17 cellular contexts compared by ENCODE assay signal in the genomic region with DNA sequence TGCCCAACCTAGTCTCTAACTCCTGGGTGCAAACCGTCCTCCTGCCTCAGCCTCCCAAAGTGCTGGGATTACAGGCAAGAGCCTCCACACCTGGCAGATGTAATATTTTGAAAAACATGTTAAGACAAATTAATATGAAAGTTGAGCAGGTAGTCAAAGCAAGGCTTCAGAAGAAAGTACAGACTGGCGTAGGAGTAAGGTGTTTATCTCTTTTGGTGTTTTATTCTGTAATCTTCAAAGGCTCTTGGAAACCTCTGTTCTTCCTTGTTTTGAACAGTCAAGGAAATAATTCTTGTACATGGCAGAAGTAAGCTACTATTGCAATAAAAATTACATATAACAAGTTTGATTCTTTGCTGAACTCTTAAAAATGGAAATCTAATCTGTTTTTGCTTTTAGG. TPM values are rescaled to one million over a fixed set of nuclear protein-coding genes. Genes with fewer than 3 reads are reported as not detected.
DNase-seq lines count a peak whose midpoint lies in the region; ATAC-seq and TF ChIP-seq lines count a peak whose summit lies in the region.
"Had no signal": no experiment of that assay in that cellular context is flagged by ENCODE, and none has a peak within 500 bp of the region (broad histone marks: within the 10 kb centered on the region; RNA-seq: fewer than 3 reads in every experiment).

No MANE protein-coding gene starts in this region.

- no peak for TF ChIP-seq CTCF in DND-41 (IDR thresholded peaks at IDR 0.05; ENCODE audit: borderline replicate concordance, extremely low read depth, low read length, poor library complexity, severe bottlenecking)
- TF ChIP-seq CTCF in foreskin fibroblast (IDR thresholded peaks at IDR 0.05; ENCODE audit: low read depth, low read length): no peak

- no peaks in the 10 kb centered on the region for H3K9me3 ChIP-seq in DND-41 (ENCODE audit: insufficient read depth, low read length, severe bottlenecking)
- H3K9me3 ChIP-seq in naive thymus-derived CD4-positive, alpha-beta T cell (ENCODE audit: control insufficient read depth in 2 of 3, low read length in 3 of 3): no peaks in the 10 kb centered on the region
- H3K9me3 ChIP-seq: heart left ventricle, left ventricle myocardium inferior, SJSA1, testis had no signal

- CTCF ChIA-PET in naive thymus-derived CD4-positive, alpha-beta T cell (lab: Charles Lee): interaction anchor here (0.6 to 1.1 kb wide), 2 partner anchors 16 to 78 kb away, joined by 3 to 5 read pairs; a partner anchor contains a TSS

- peaks cover 55% of the 10 kb centered on the region for H3K4me1 Mint-ChIP-seq in activated T-cell treated with anti-CD3 and anti-CD28 coated beads, Interleukin-2, amount 50 U/mL, for 24 hours (ENCODE audit: low read depth)
- peaks cover 54% of the 10 kb centered on the region for H3K4me1 Mint-ChIP-seq in activated T-helper 1 cell treated with anti-CD3 and anti-CD28 coated beads, Interleukin-12 subunit alpha, Interleukin-12 subunit beta, Interleukin-2, Interleukin-4 antibody, amounts not matched to agents 30 ng/mL and 10 ng/mL and 1 ng/mL, durations not matched to agents 14 hours and 24 hours and 36 hours (ENCODE audit: low read depth)
- peaks cover 50 to 71% (median 65%) of the 10 kb centered on the region in 7 donors for H3K4me1 Mint-ChIP-seq in naive thymus-derived CD4-positive, alpha-beta T cell

- no peaks in the 10 kb centered on the region for H3K27me3 Mint-ChIP-seq in activated T-cell treated with anti-CD3 and anti-CD28 coated beads, Interleukin-2, amount 50 U/mL, for 24 hours
- H3K27me3 Mint-ChIP-seq in activated T-helper 1 cell treated with anti-CD3 and anti-CD28 coated beads, Interleukin-12 subunit alpha, Interleukin-12 subunit beta, Interleukin-2, Interleukin-4 antibody, amounts not matched to agents 30 ng/mL and 10 ng/mL and 1 ng/mL, durations not matched to agents 14 hours and 24 hours and 36 hours (ENCODE audit: insufficient read depth): no peaks in the 10 kb centered on the region
- H3K27me3 Mint-ChIP-seq in naive thymus-derived CD4-positive, alpha-beta T cell: no peaks in the 10 kb centered on the region

- no peak for ATAC-seq in DND-41 (ENCODE audit: insufficient read depth, low read depth)
- no peak for ATAC-seq in naive thymus-derived CD4-positive, alpha-beta T cell
- no peak for ATAC-seq in GM21390 (IDR thresholded peaks at IDR 0.05; ENCODE audit: unreplicated experiment)
- ATAC-seq: heart left ventricle had no signal

- H3K36me3 ChIP-seq in DND-41 (ENCODE audit: insufficient read depth, low read length): peaks cover 72% of the 10 kb centered on the region
- peaks cover 0 to 5% (median 5%) of the 10 kb centered on the region in 3 experiments for H3K36me3 ChIP-seq in naive thymus-derived CD4-positive, alpha-beta T cell (ENCODE audit: control insufficient read depth in 2 of 3, insufficient read depth in 3 of 3, low read length in 3 of 3)
- H3K36me3 ChIP-seq: left ventricle myocardium inferior had no signal

- no peak overlapping the region; the same call in 1 of the 2 replicates for H3K27ac ChIP-seq in DND-41 (ENCODE audit: low read length)
- H3K27ac ChIP-seq in naive thymus-derived CD4-positive, alpha-beta T cell (ENCODE audit: low read depth, low read length): peak overlapping the region; percentile 100
- H3K27ac ChIP-seq: heart left ventricle, left ventricle myocardium inferior, SJSA1, testis had no signal

- H3K4me3 Mint-ChIP-seq in activated T-cell treated with anti-CD3 and anti-CD28 coated beads, Interleukin-2, amount 50 U/mL, for 24 hours: peak overlapping the region; percentile 99
- H3K4me3 Mint-ChIP-seq in activated T-helper 1 cell treated with anti-CD3 and anti-CD28 coated beads, Interleukin-12 subunit alpha, Interleukin-12 subunit beta, Interleukin-2, Interleukin-4 antibody, amounts not matched to agents 30 ng/mL and 10 ng/mL and 1 ng/mL, durations not matched to agents 14 hours and 24 hours and 36 hours: no peak overlapping the region
- peak overlapping the region; percentile 79 to 100 (median 93) for H3K4me3 Mint-ChIP-seq in naive thymus-derived CD4-positive, alpha-beta T cell

- H3K4me2 ChIP-seq in DND-41 (ENCODE audit: insufficient read depth, low read length): peak overlapping the region; percentile 84; the same call in 1 of the 2 replicates

- DNase-seq in activated T-cell treated with anti-CD3 and anti-CD28 coated beads, Interleukin-2, amount 50 U/mL, for 24 hours: no peak
- no peak for DNase-seq in activated T-cell treated with anti-CD3 and anti-CD28 coated beads for 4 hours
- no peak for DNase-seq in DND-41
- no peak for DNase-seq in activated T-helper 1 cell treated with anti-CD3 and anti-CD28 coated beads, Interleukin-12 subunit alpha, Interleukin-12 subunit beta, Interleukin-2, Interleukin-4 antibody, amounts not matched to agents 30 ng/mL and 10 ng/mL and 1 ng/mL, durations not matched to agents 14 hours and 24 hours and 36 hours (ENCODE audit: low spot score)
- DNase-seq in naive thymus-derived CD4-positive, alpha-beta T cell: peak in 7 of 9 donors; percentile 31 to 78 (median 68)
- DNase-seq in COR-L47 (lab: John Stamatoyannopoulos, UW): no peak
- no peak for DNase-seq in foreskin fibroblast
- DNase-seq: DMS79 treated with DMSO at 0.1 percent for 48 hours; heart left ventricle; left ventricle myocardium inferior; MM.1S; NCI-H187 treated with DMSO at 0.1 percent for 48 hours; NCI-H345; stimulated activated CD4-positive, alpha-beta T cell treated with anti-CD3 and anti-CD28 coated beads, Interleukin-12 subunit alpha, Interleukin-12 subunit beta, amount 100 ng/mL, for 4 hours; testis had no signal

- H3K9ac ChIP-seq in DND-41 (ENCODE audit: low read depth, low read length): no peak overlapping the region

- H3K79me2 ChIP-seq in DND-41 (ENCODE audit: insufficient read depth, low read length): peaks cover 95% of the 10 kb centered on the region

- no peaks in the 10 kb centered on the region for H3K27me3 ChIP-seq in DND-41 (ENCODE audit: insufficient read depth, low read length, poor library complexity)
- no peaks in the 10 kb centered on the region for H3K27me3 ChIP-seq in naive thymus-derived CD4-positive, alpha-beta T cell (ENCODE audit: control insufficient read depth in 2 of 2, insufficient read depth in 2 of 2, low read length in 2 of 2)
- H3K27me3 ChIP-seq: heart left ventricle, SJSA1, testis had no signal

- POLR2A ChIA-PET in naive thymus-derived CD4-positive, alpha-beta T cell (lab: Charles Lee): interaction anchor here (0.7 to 3.7 kb wide), 5 partner anchors 9 to 154 kb away, joined by 3 to 24 read pairs (median 4); a partner anchor contains a TSS

- peak overlapping the region; percentile 94 for H3K27ac Mint-ChIP-seq in activated T-cell treated with anti-CD3 and anti-CD28 coated beads, Interleukin-2, amount 50 U/mL, for 24 hours
- peak overlapping the region; percentile 18 for H3K27ac Mint-ChIP-seq in activated T-helper 1 cell treated with anti-CD3 and anti-CD28 coated beads, Interleukin-12 subunit alpha, Interleukin-12 subunit beta, Interleukin-2, Interleukin-4 antibody, amounts not matched to agents 30 ng/mL and 10 ng/mL and 1 ng/mL, durations not matched to agents 14 hours and 24 hours and 36 hours
- H3K27ac Mint-ChIP-seq in naive thymus-derived CD4-positive, alpha-beta T cell: peak overlapping the region; percentile 43 to 99 (median 92)

- H4K20me1 ChIP-seq in DND-41 (ENCODE audit: insufficient read depth, low read length): peaks cover 72% of the 10 kb centered on the region

- H3K4me3 ChIP-seq in DND-41 (ENCODE audit: low read depth in 1 of 2, low read length in 2 of 2) (0 out of 4 replicates have a peak overlapping the region, but pooled peaks of 1 of the 2 experiments have one; percentile 12), foreskin fibroblast (ENCODE audit: low read depth in 1 of 2, low read length in 2 of 2) (no peak overlapping the region)
- H3K4me3 ChIP-seq in naive thymus-derived CD4-positive, alpha-beta T cell (ENCODE audit: low read length): peak overlapping the region; percentile 47
- H3K4me3 ChIP-seq: heart left ventricle, left ventricle myocardium inferior, SJSA1, testis had no signal

- H3K4me1 ChIP-seq in DND-41 (ENCODE audit: insufficient read depth, low read length): peaks cover 37% of the 10 kb centered on the region
- H3K4me1 ChIP-seq in naive thymus-derived CD4-positive, alpha-beta T cell (ENCODE audit: control insufficient read depth in 2 of 2, insufficient read depth in 2 of 2, low read length in 2 of 2): peaks cover 36 to 45% of the 10 kb centered on the region in 2 donors

- H3K36me3 Mint-ChIP-seq in activated T-cell treated with anti-CD3 and anti-CD28 coated beads, Interleukin-2, amount 50 U/mL, for 24 hours (ENCODE audit: low read depth): peaks cover 75% of the 10 kb centered on the region
- H3K36me3 Mint-ChIP-seq in activated T-helper 1 cell treated with anti-CD3 and anti-CD28 coated beads, Interleukin-12 subunit alpha, Interleukin-12 subunit beta, Interleukin-2, Interleukin-4 antibody, amounts not matched to agents 30 ng/mL and 10 ng/mL and 1 ng/mL, durations not matched to agents 14 hours and 24 hours and 36 hours (ENCODE audit: low read depth): peaks cover 37% of the 10 kb centered on the region
- peaks cover 14 to 40% (median 30%) of the 10 kb centered on the region in 5 donors for H3K36me3 Mint-ChIP-seq in naive thymus-derived CD4-positive, alpha-beta T cell

- no peaks in the 10 kb centered on the region for H3K9me3 Mint-ChIP-seq in activated T-cell treated with anti-CD3 and anti-CD28 coated beads, Interleukin-2, amount 50 U/mL, for 24 hours
- no peaks in the 10 kb centered on the region for H3K9me3 Mint-ChIP-seq in activated T-helper 1 cell treated with anti-CD3 and anti-CD28 coated beads, Interleukin-12 subunit alpha, Interleukin-12 subunit beta, Interleukin-2, Interleukin-4 antibody, amounts not matched to agents 30 ng/mL and 10 ng/mL and 1 ng/mL, durations not matched to agents 14 hours and 24 hours and 36 hours
- no peaks in the 10 kb centered on the region for H3K9me3 Mint-ChIP-seq in naive thymus-derived CD4-positive, alpha-beta T cell

- no peak overlapping the region for H2AFZ ChIP-seq in DND-41 (ENCODE audit: low read depth, low read length)

- intact Hi-C loops in activated T-helper 1 cell treated with anti-CD3 and anti-CD28 coated beads, Interleukin-12 subunit alpha, Interleukin-12 subunit beta, Interleukin-2, Interleukin-4 antibody, amounts not matched to agents 30 ng/mL and 10 ng/mL and 1 ng/mL, durations not matched to agents 14 hours and 24 hours and 36 hours (cut with micrococcal nuclease): no loop called here
- intact Hi-C loops in naive thymus-derived CD4-positive, alpha-beta T cell (cut with micrococcal nuclease): loop anchor here in 1 of 2 donors (10.0 kb wide), 1 partner anchor 412 kb away; a partner anchor contains a TSS

RNA-seq across cellular contexts. Expression of a gene that starts 5.3 kb away (rescaled TPM):
- total RNA-seq in activated T-helper 1 cell treated with anti-CD3 and anti-CD28 coated beads, Interleukin-12 subunit alpha, Interleukin-12 subunit beta, Interleukin-2, Interleukin-4 antibody, amounts not matched to agents 30 ng/mL and 10 ng/mL and 1 ng/mL, durations not matched to agents 14 hours and 24 hours and 36 hours: 80.5 and 83.0 TPM in 2 replicates
- 100 to 1,000 TPM in 1 of 5 experiments, 10 to 100 TPM in 4; 72.3 to 142 (median 80.7) TPM for total RNA-seq in naive thymus-derived CD4-positive, alpha-beta T cell
- 100 to 1,000 TPM in 1 of 2 donors, 10 to 100 TPM in 1; 98.4 to 140 TPM for polyA plus RNA-seq in naive thymus-derived CD4-positive, alpha-beta T cell

Comparison
In these comparisons a context has a peak if more than half of its experiments do, and no peak if none do; other contexts are left out.
1. DNase-seq: peak in naive thymus-derived CD4-positive, alpha-beta T cell (7 of 9); none in activated T-cell treated with anti-CD3 and anti-CD28 coated beads, Interleukin-2, amount 50 U/mL, for 24 hours (single experiment), activated T-cell treated with anti-CD3 and anti-CD28 coated beads for 4 hours (single experiment), DND-41 (single experiment), activated T-helper 1 cell treated with anti-CD3 and anti-CD28 coated beads, Interleukin-12 subunit alpha, Interleukin-12 subunit beta, Interleukin-2, Interleukin-4 antibody, amounts not matched to agents 30 ng/mL and 10 ng/mL and 1 ng/mL, durations not matched to agents 14 hours and 24 hours and 36 hours (single experiment), COR-L47 (single experiment) and foreskin fibroblast (0 of 2).
2. H3K27ac Mint-ChIP-seq: peak in every context shown above with its lines; median percentile 94 in activated T-cell treated with anti-CD3 and anti-CD28 coated beads, Interleukin-2, amount 50 U/mL, for 24 hours; 92 in naive thymus-derived CD4-positive, alpha-beta T cell; 18 in activated T-helper 1 cell treated with anti-CD3 and anti-CD28 coated beads, Interleukin-12 subunit alpha, Interleukin-12 subunit beta, Interleukin-2, Interleukin-4 antibody, amounts not matched to agents 30 ng/mL and 10 ng/mL and 1 ng/mL, durations not matched to agents 14 hours and 24 hours and 36 hours.